7 cellular contexts compared by ENCODE assay signal in genomic region chr4:113468165-113469022, GRCh38.
A peak's percentile ranks its signal among the peaks of the same experiment; 100 is the strongest.
DNase-seq lines count a peak whose midpoint lies in the region; TF ChIP-seq lines count a peak whose summit lies in the region.

No MANE protein-coding gene starts in this region.

- DNase-seq in HFF-Myc (ENCODE audit: extremely low read depth, low read depth) (peak; percentile 97), SK-N-SH (peak; percentile 3), endothelial cell (ENCODE audit: low spot score) (no peak), mesendoderm (peak; percentile 96), cortex of kidney (lab: John Stamatoyannopoulos, UW) (no peak), NCI-H82 (lab: John Stamatoyannopoulos, UW) (no peak)

- H3K36me3 ChIP-seq in SK-N-SH (replicated peaks in 1 of 2; ENCODE audit: control insufficient read depth in 1 of 2, insufficient read depth in 2 of 2, low read length in 1 of 2) (peaks cover 0 to 38% of the 10 kb centered on the region in 2 experiments), mesendoderm (ENCODE audit: control insufficient read depth, insufficient read depth, low read length) (no peaks in the 10 kb centered on the region)

- POLR2A ChIA-PET in SK-N-SH (lab: Yijun Ruan, JAX): no interaction called here

- H3K9me3 ChIP-seq in SK-N-SH: no peaks in the 10 kb centered on the region

- no peak overlapping the region for H2BK120ac ChIP-seq in mesendoderm (ENCODE audit: low read depth, low read length)

- H3K56ac ChIP-seq in mesendoderm (ENCODE audit: low read length): no peak overlapping the region

- no peak overlapping the region for H2AFZ ChIP-seq in SK-N-SH (ENCODE audit: low read depth)

- H3K4me1 ChIP-seq in SK-N-SH (ENCODE audit: control insufficient read depth in 1 of 2, insufficient read depth in 2 of 2, low read depth in 1 of 2, low read length in 1 of 2) (peaks cover 2 to 41% of the 10 kb centered on the region in 2 experiments), mesendoderm (ENCODE audit: control insufficient read depth, low read depth, low read length) (no peaks in the 10 kb centered on the region)

- peaks cover 33% of the 10 kb centered on the region for H3F3A ChIP-seq in SK-N-SH (replicated peaks; ENCODE audit: insufficient read depth)

- H3K27me3 ChIP-seq in SK-N-SH (ENCODE audit: insufficient read depth) (no peaks in the 10 kb centered on the region), mesendoderm (ENCODE audit: insufficient read depth, low read length, poor library complexity) (no peaks in the 10 kb centered on the region)

- H3K4ac ChIP-seq in mesendoderm (ENCODE audit: low read depth, low read length): no peak overlapping the region

- 49% methylated on average over 8 of the region's 8 CpGs for WGBS in SK-N-SH (ENCODE audit: low lambda C conversion rate)
- WGBS in mesendoderm (ENCODE audit: extremely low coverage, insufficient coverage, low lambda C conversion rate): no CpG with 5 or more reads among the region's 8 CpGs

- no peaks in the 10 kb centered on the region for H3K9me2 ChIP-seq in SK-N-SH

- no peaks in the 10 kb centered on the region for H3K27me3 Mint-ChIP-seq in endothelial cell (ENCODE audit: unreplicated experiment)

- no peak for TF ChIP-seq RAD21 in SK-N-SH (IDR thresholded peaks at IDR 0.05; ENCODE audit: low read length)

- H3K4me2 ChIP-seq in SK-N-SH (peak overlapping the region; percentile 46), mesendoderm (ENCODE audit: low read length) (no peak overlapping the region)

- no peak overlapping the region for H4K8ac ChIP-seq in mesendoderm (ENCODE audit: low read depth, low read length)

- H2AK5ac ChIP-seq in mesendoderm (ENCODE audit: low read length): no peak overlapping the region

- CTCF ChIA-PET in SK-N-SH (lab: Yijun Ruan, JAX): interaction anchor here (0.5 kb wide), 1 partner anchor 66 kb away, joined by 3 read pairs; no protein-coding TSS in a partner anchor

- no peak overlapping the region for H3K4me3 Mint-ChIP-seq in endothelial cell (ENCODE audit: unreplicated experiment)

- H3K9ac ChIP-seq in SK-N-SH: peak overlapping the region; percentile 58
- H3K9ac ChIP-seq in mesendoderm (ENCODE audit: low read length): no peak overlapping the region

- H2BK15ac ChIP-seq in mesendoderm (replicated peaks; ENCODE audit: low read depth): no peak overlapping the region

- H3K79me2 ChIP-seq in SK-N-SH (ENCODE audit: insufficient read depth) (no peaks in the 10 kb centered on the region), mesendoderm (ENCODE audit: control insufficient read depth, insufficient read depth, low read length) (no peaks in the 10 kb centered on the region)

- peak overlapping the region; percentile 81 to 97 for H3K27ac ChIP-seq in SK-N-SH (ENCODE audit: low read depth in 2 of 2, low read length in 1 of 2)
- H3K27ac ChIP-seq in mesendoderm (ENCODE audit: low read depth, low read length): peak overlapping the region; percentile 29
- peak overlapping the region; percentile 46 for H3K27ac ChIP-seq in temporal lobe (ENCODE audit: low read depth, low read length)

- TF ChIP-seq EP300 in SK-N-SH (IDR thresholded peaks at IDR 0.05; ENCODE audit: borderline replicate concordance in 1 of 2, low read depth in 1 of 2, low read length in 1 of 2): peak; percentile 68 to 96

- no peak overlapping the region for H2BK5ac ChIP-seq in mesendoderm (ENCODE audit: low read length)

- no peaks in the 10 kb centered on the region for H3K4me1 Mint-ChIP-seq in endothelial cell (ENCODE audit: unreplicated experiment)

- no peaks in the 10 kb centered on the region for H4K20me1 ChIP-seq in SK-N-SH (ENCODE audit: insufficient read depth)

- TF ChIP-seq CTCF in HFF-Myc (IDR thresholded peaks at IDR 0.05; ENCODE audit: low read depth, low read length, missing control alignments) (no peak), SK-N-SH (IDR thresholded peaks at IDR 0.05) (no peak), endothelial cell (IDR thresholded peaks at IDR 0.05; ENCODE audit: unreplicated experiment) (no peak)

- no peak overlapping the region for H3K23ac ChIP-seq in mesendoderm (ENCODE audit: low read length)

- H3K18ac ChIP-seq in mesendoderm (ENCODE audit: low read length): no peak overlapping the region

- H3K79me1 ChIP-seq in mesendoderm (ENCODE audit: low read length): no peaks in the 10 kb centered on the region

- H4K5ac ChIP-seq in mesendoderm (ENCODE audit: low read length): no peak overlapping the region

- no peaks in the 10 kb centered on the region for H3K9me3 Mint-ChIP-seq in endothelial cell (ENCODE audit: unreplicated experiment)

- peak overlapping the region; percentile 27 for H3K27ac Mint-ChIP-seq in endothelial cell (ENCODE audit: unreplicated experiment)

- no peaks in the 10 kb centered on the region for H3K36me3 Mint-ChIP-seq in endothelial cell (ENCODE audit: low read depth, unreplicated experiment)

- H3K4me3 ChIP-seq in HFF-Myc (replicated peaks; ENCODE audit: low read depth, low read length) (no peak overlapping the region), SK-N-SH (ENCODE audit: low read depth in 2 of 2, low read length in 1 of 2) (no peak overlapping the region), mesendoderm (ENCODE audit: low read length) (no peak overlapping the region)

TF ChIP-seq in SK-N-SH, 30 proteins besides CTCF, POLR2A, EP300 and RAD21:
- TF ChIP-seq PBX3 (IDR thresholded peaks at IDR 0.05) (peak; percentile 97), SIN3A (IDR thresholded peaks at IDR 0.05; ENCODE audit: borderline replicate concordance, low read depth, low read length) (peak; percentile 89), JUND (IDR thresholded peaks at IDR 0.05) (peak; percentile 100), TEAD4 (IDR thresholded peaks at IDR 0.05; ENCODE audit: borderline replicate concordance, insufficient read depth) (peak; percentile 94), TCF12 (IDR thresholded peaks at IDR 0.05) (peak; percentile 99), GATA2 (CRISPR knock-in tag; IDR thresholded peaks at IDR 0.05) (no peak), USF1 (IDR thresholded peaks at IDR 0.05; ENCODE audit: borderline replicate concordance, low read depth) (peak; percentile 77), ZBTB33 (IDR thresholded peaks at IDR 0.05; ENCODE audit: borderline replicate concordance, low read depth) (peak; percentile 49; the same call in 1 of the 2 replicates), MEF2A (IDR thresholded peaks at IDR 0.05; ENCODE audit: borderline replicate concordance, low read depth) (peak; percentile 70; the same call in 1 of the 2 replicates), FOSL2 (IDR thresholded peaks at IDR 0.05; ENCODE audit: borderline replicate concordance, low read depth) (peak; percentile 100), NFIC (IDR thresholded peaks at IDR 0.05; ENCODE audit: borderline replicate concordance) (peak; percentile 95), FOXM1 (IDR thresholded peaks at IDR 0.05; ENCODE audit: low read depth) (peak; percentile 60; the same call in 1 of the 2 replicates), TAF1 (IDR thresholded peaks at IDR 0.05; ENCODE audit: borderline replicate concordance, low read depth, low read length) (no peak; the same call in 1 of the 2 replicates), MAX (IDR thresholded peaks at IDR 0.05; ENCODE audit: low read depth) (peak; percentile 80; the same call in 1 of the 2 replicates), FOXJ3 (CRISPR knock-in tag; IDR thresholded peaks at IDR 0.05) (no peak), RFX5 (IDR thresholded peaks at IDR 0.05; ENCODE audit: low read length) (no peak), RXRA (IDR thresholded peaks at IDR 0.05; ENCODE audit: borderline replicate concordance, low read depth) (peak; percentile 96), ELF1 (IDR thresholded peaks at IDR 0.05) (peak; percentile 49; the same call in 1 of the 2 replicates), YY1 (IDR thresholded peaks at IDR 0.05; ENCODE audit: low read depth) (peak; percentile 33; the same call in 1 of the 2 replicates), POLR2AphosphoS5 (IDR thresholded peaks at IDR 0.05; ENCODE audit: low read depth, low read length) (peak; percentile 78; the same call in 1 of the 2 replicates)
TF ChIP-seq in SK-N-SH: peak in this region for 16.

Comparison
In these comparisons a context has a peak if more than half of its experiments do, and no peak if none do; other contexts are left out.
1. DNase-seq: peak in HFF-Myc (single experiment), SK-N-SH (single experiment) and mesendoderm (single experiment); none in endothelial cell (single experiment), cortex of kidney (single experiment) and NCI-H82 (single experiment).
2. H3K27ac ChIP-seq: peak in every context shown above with its lines; median percentile 89 in SK-N-SH; 46 in temporal lobe; 29 in mesendoderm.